Comparison of ENCODE assay signal across 1 cellular context in the genomic region with DNA sequence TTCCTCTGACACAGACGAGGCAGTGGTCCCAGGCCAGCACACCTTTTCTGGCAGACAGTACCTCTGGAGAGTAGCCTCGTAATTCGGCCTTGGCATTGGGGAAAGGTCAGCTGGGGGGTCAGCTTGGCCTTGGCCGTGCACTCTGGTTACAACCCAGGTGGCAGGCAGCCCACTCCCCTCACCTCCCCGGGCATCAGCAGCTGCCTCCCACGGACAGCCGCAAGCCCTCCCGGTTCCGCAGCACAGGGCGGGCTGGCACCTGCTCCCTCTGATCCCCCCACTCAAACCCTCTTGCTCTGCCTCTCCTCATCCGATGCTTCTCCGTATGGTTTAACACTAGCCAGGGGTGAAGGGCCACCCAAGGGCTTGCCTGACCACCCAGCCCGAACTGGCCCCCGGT.
TF ChIP-seq lines count a peak whose summit lies in the region.

No MANE protein-coding gene starts in this region.

TF ChIP-seq in GM23338, 12 proteins besides CTCF, POLR2A, EP300 and RAD21 (continued from another document):
- TF ChIP-seq NANOG (IDR thresholded peaks at IDR 0.05; ENCODE audit: borderline replicate concordance) (no peak), EZH2 (IDR thresholded peaks at IDR 0.05; ENCODE audit: low read depth, unreplicated experiment) (no peak)
TF ChIP-seq in GM23338: peak in this region for 0.
